Comparison of ENCODE assay signal across 1 cellular context in the genomic region with DNA sequence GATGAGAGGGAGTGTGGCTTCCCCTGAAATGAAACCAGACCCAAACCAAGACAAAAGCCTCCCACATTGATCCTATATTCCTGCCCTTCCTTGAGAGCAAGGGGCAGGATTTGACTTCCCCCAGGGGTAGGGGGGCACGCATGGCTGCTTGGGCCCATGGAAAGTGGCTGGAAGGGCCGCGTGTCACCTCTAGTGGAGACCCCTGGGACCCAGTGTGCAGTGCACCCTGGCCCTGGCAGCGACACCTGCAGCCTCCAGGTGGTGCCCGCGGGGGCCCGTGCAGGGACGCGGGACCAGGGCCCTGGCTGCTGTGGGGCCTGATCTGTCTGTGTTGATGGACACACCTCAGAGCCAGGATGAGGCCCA.
TF ChIP-seq lines count a peak whose summit lies in the region.

No MANE protein-coding gene starts in this region.

TF ChIP-seq in HepG2, 621 proteins besides CTCF, POLR2A, EP300 and RAD21 (continued from another document and continues in another):
- TF ChIP-seq ZNF383 (CRISPR knock-in tag; IDR thresholded peaks at IDR 0.05; ENCODE audit: borderline replicate concordance) (no peak), PCBP1 (IDR thresholded peaks at IDR 0.05; ENCODE audit: borderline replicate concordance, low read depth, low read length) (no peak), LCORL (IDR thresholded peaks at IDR 0.05) (no peak), LCORL (CRISPR knock-in tag; IDR thresholded peaks at IDR 0.05) (no peak; the same call in 1 of the 2 replicates), ZNF83 (CRISPR knock-in tag; IDR thresholded peaks at IDR 0.05; ENCODE audit: borderline replicate concordance) (0 out of 2 replicates have a peak, but pooled peaks have one; percentile 64), NFE2L1 (CRISPR knock-in tag; IDR thresholded peaks at IDR 0.05; ENCODE audit: borderline replicate concordance) (peak; percentile 86; the same call in 1 of the 2 replicates), RARG (CRISPR knock-in tag; IDR thresholded peaks at IDR 0.05; ENCODE audit: low read depth) (peak; percentile 93; the same call in 1 of the 2 replicates), ZGPAT (CRISPR knock-in tag; IDR thresholded peaks at IDR 0.05) (peak; percentile 13; the same call in 1 of the 2 replicates), SIN3A (IDR thresholded peaks at IDR 0.05; ENCODE audit: borderline replicate concordance, low read depth, low read length) (peak; percentile 0; the same call in 1 of the 2 replicates), SSRP1 (CRISPR knock-in tag; IDR thresholded peaks at IDR 0.05) (peak; percentile 72; the same call in 1 of the 2 replicates), ZNF558 (CRISPR knock-in tag; IDR thresholded peaks at IDR 0.05; ENCODE audit: borderline replicate concordance) (peak; percentile 68; the same call in 1 of the 2 replicates), BHLHE40 (IDR thresholded peaks at IDR 0.05; ENCODE audit: low read length) (peak; percentile 56; the same call in 1 of the 2 replicates), ZNF3 (CRISPR knock-in tag; IDR thresholded peaks at IDR 0.05) (0 out of 2 replicates have a peak, but pooled peaks have one; percentile 12), MAFG (CRISPR knock-in tag; IDR thresholded peaks at IDR 0.05) (no peak), ZNF367 (CRISPR knock-in tag; IDR thresholded peaks at IDR 0.05; ENCODE audit: borderline replicate concordance) (no peak), ATF5 (CRISPR knock-in tag; IDR thresholded peaks at IDR 0.05; ENCODE audit: low read depth) (peak; percentile 43; the same call in 1 of the 2 replicates), ZNF629 (CRISPR knock-in tag; conservative IDR thresholded peaks at IDR 0.05) (no peak), ZFP36L2 (CRISPR knock-in tag; IDR thresholded peaks at IDR 0.05) (peak; percentile 92), ZNF205 (CRISPR knock-in tag; IDR thresholded peaks at IDR 0.05) (no peak), BCL6 (CRISPR knock-in tag; IDR thresholded peaks at IDR 0.05) (peak; percentile 41), ZNF292 (CRISPR knock-in tag; IDR thresholded peaks at IDR 0.05; ENCODE audit: borderline replicate concordance, low read depth) (peak; percentile 46), ZNF768 (CRISPR knock-in tag; IDR thresholded peaks at IDR 0.05) (no peak), CEBPB (IDR thresholded peaks at IDR 0.05; ENCODE audit: borderline replicate concordance, low read depth, low read length) (no peak), MBNL3 (CRISPR knock-in tag; conservative IDR thresholded peaks at IDR 0.05) (no peak), SMC3 (IDR thresholded peaks at IDR 0.05; ENCODE audit: low read length) (peak; percentile 53; the same call in 1 of the 2 replicates), PTBP1 (IDR thresholded peaks at IDR 0.05; ENCODE audit: low read depth, low read length, poor library complexity, severe bottlenecking) (peak; percentile 22), HNRNPL (IDR thresholded peaks at IDR 0.05; ENCODE audit: low read depth, low read length) (peak; percentile 89), ZNF138 (CRISPR knock-in tag; IDR thresholded peaks at IDR 0.05; ENCODE audit: low read depth) (no peak), SKI (IDR thresholded peaks at IDR 0.05; ENCODE audit: partially characterized antibody) (peak; percentile 4), HIVEP1 (CRISPR knock-in tag; IDR thresholded peaks at IDR 0.05) (0 out of 2 replicates have a peak, but pooled peaks have one; percentile 20), ZNF253 (CRISPR knock-in tag; IDR thresholded peaks at IDR 0.05; ENCODE audit: borderline replicate concordance) (0 out of 2 replicates have a peak, but pooled peaks have one; percentile 24), ZBTB33 (CRISPR knock-in tag; IDR thresholded peaks at IDR 0.05) (peak; percentile 92), EEA1 (CRISPR knock-in tag; IDR thresholded peaks at IDR 0.05; ENCODE audit: borderline replicate concordance) (0 out of 2 replicates have a peak, but pooled peaks have one; percentile 77), ZMYM2 (CRISPR knock-in tag; IDR thresholded peaks at IDR 0.05) (0 out of 2 replicates have a peak, but pooled peaks have one; percentile 9), ISL2 (CRISPR knock-in tag; IDR thresholded peaks at IDR 0.05) (no peak)
- TF ChIP-seq, protein P1, sequence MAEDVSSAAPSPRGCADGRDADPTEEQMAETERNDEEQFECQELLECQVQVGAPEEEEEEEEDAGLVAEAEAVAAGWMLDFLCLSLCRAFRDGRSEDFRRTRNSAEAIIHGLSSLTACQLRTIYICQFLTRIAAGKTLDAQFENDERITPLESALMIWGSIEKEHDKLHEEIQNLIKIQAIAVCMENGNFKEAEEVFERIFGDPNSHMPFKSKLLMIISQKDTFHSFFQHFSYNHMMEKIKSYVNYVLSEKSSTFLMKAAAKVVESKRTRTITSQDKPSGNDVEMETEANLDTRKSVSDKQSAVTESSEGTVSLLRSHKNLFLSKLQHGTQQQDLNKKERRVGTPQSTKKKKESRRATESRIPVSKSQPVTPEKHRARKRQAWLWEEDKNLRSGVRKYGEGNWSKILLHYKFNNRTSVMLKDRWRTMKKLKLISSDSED (CRISPR knock-in tag; IDR thresholded peaks at IDR 0.05): 0 out of 2 replicates have a peak, but pooled peaks have one; percentile 27
- TF ChIP-seq, protein P2, sequence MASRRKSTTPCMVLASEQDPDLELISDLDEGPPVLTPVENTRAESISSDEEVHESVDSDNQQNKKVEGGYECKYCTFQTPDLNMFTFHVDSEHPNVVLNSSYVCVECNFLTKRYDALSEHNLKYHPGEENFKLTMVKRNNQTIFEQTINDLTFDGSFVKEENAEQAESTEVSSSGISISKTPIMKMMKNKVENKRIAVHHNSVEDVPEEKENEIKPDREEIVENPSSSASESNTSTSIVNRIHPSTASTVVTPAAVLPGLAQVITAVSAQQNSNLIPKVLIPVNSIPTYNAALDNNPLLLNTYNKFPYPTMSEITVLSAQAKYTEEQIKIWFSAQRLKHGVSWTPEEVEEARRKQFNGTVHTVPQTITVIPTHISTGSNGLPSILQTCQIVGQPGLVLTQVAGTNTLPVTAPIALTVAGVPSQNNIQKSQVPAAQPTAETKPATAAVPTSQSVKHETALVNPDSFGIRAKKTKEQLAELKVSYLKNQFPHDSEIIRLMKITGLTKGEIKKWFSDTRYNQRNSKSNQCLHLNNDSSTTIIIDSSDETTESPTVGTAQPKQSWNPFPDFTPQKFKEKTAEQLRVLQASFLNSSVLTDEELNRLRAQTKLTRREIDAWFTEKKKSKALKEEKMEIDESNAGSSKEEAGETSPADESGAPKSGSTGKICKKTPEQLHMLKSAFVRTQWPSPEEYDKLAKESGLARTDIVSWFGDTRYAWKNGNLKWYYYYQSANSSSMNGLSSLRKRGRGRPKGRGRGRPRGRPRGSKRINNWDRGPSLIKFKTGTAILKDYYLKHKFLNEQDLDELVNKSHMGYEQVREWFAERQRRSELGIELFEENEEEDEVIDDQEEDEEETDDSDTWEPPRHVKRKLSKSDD (CRISPR knock-in tag; IDR thresholded peaks at IDR 0.05; ENCODE audit: low read depth): peak; percentile 78; the same call in 1 of the 2 replicates
- TF ChIP-seq, protein P3, sequence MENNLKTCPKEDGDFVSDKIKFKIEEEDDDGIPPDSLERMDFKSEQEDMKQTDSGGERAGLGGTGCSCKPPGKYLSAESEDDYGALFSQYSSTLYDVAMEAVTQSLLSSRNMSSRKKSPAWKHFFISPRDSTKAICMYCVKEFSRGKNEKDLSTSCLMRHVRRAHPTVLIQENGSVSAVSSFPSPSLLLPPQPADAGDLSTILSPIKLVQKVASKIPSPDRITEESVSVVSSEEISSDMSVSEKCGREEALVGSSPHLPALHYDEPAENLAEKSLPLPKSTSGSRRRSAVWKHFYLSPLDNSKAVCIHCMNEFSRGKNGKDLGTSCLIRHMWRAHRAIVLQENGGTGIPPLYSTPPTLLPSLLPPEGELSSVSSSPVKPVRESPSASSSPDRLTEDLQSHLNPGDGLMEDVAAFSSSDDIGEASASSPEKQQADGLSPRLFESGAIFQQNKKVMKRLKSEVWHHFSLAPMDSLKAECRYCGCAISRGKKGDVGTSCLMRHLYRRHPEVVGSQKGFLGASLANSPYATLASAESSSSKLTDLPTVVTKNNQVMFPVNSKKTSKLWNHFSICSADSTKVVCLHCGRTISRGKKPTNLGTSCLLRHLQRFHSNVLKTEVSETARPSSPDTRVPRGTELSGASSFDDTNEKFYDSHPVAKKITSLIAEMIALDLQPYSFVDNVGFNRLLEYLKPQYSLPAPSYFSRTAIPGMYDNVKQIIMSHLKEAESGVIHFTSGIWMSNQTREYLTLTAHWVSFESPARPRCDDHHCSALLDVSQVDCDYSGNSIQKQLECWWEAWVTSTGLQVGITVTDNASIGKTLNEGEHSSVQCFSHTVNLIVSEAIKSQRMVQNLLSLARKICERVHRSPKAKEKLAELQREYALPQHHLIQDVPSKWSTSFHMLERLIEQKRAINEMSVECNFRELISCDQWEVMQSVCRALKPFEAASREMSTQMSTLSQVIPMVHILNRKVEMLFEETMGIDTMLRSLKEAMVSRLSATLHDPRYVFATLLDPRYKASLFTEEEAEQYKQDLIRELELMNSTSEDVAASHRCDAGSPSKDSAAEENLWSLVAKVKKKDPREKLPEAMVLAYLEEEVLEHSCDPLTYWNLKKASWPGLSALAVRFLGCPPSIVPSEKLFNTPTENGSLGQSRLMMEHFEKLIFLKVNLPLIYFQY (CRISPR knock-in tag; IDR thresholded peaks at IDR 0.05; ENCODE audit: borderline replicate concordance): no peak
- TF ChIP-seq, protein P4, sequence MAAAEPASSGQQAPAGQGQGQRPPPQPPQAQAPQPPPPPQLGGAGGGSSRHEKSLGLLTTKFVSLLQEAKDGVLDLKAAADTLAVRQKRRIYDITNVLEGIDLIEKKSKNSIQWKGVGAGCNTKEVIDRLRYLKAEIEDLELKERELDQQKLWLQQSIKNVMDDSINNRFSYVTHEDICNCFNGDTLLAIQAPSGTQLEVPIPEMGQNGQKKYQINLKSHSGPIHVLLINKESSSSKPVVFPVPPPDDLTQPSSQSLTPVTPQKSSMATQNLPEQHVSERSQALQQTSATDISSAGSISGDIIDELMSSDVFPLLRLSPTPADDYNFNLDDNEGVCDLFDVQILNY (CRISPR knock-in tag; conservative IDR thresholded peaks at IDR 0.05): 0 out of 2 replicates have a peak, but pooled peaks have one; percentile 25
- TF ChIP-seq, protein P5, sequence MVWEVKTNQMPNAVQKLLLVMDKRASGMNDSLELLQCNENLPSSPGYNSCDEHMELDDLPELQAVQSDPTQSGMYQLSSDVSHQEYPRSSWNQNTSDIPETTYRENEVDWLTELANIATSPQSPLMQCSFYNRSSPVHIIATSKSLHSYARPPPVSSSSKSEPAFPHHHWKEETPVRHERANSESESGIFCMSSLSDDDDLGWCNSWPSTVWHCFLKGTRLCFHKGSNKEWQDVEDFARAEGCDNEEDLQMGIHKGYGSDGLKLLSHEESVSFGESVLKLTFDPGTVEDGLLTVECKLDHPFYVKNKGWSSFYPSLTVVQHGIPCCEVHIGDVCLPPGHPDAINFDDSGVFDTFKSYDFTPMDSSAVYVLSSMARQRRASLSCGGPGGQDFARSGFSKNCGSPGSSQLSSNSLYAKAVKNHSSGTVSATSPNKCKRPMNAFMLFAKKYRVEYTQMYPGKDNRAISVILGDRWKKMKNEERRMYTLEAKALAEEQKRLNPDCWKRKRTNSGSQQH (CRISPR knock-in tag; IDR thresholded peaks at IDR 0.05; ENCODE audit: low read depth): no peak
- TF ChIP-seq, protein P6, sequence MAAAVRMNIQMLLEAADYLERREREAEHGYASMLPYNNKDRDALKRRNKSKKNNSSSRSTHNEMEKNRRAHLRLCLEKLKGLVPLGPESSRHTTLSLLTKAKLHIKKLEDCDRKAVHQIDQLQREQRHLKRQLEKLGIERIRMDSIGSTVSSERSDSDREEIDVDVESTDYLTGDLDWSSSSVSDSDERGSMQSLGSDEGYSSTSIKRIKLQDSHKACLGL (CRISPR knock-in tag; IDR thresholded peaks at IDR 0.05): 0 out of 2 replicates have a peak, but pooled peaks have one; percentile 70
- TF ChIP-seq, protein P7, sequence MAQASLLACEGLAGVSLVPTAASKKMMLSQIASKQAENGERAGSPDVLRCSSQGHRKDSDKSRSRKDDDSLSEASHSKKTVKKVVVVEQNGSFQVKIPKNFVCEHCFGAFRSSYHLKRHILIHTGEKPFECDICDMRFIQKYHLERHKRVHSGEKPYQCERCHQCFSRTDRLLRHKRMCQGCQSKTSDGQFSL (CRISPR knock-in tag; IDR thresholded peaks at IDR 0.05): 0 out of 2 replicates have a peak, but pooled peaks have one; percentile 8
- TF ChIP-seq, protein P8, sequence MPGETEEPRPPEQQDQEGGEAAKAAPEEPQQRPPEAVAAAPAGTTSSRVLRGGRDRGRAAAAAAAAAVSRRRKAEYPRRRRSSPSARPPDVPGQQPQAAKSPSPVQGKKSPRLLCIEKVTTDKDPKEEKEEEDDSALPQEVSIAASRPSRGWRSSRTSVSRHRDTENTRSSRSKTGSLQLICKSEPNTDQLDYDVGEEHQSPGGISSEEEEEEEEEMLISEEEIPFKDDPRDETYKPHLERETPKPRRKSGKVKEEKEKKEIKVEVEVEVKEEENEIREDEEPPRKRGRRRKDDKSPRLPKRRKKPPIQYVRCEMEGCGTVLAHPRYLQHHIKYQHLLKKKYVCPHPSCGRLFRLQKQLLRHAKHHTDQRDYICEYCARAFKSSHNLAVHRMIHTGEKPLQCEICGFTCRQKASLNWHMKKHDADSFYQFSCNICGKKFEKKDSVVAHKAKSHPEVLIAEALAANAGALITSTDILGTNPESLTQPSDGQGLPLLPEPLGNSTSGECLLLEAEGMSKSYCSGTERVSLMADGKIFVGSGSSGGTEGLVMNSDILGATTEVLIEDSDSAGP (CRISPR knock-in tag; IDR thresholded peaks at IDR 0.05; ENCODE audit: borderline replicate concordance): peak; percentile 30
